12 cellular contexts compared by ENCODE assay signal in genomic region chr3:129023909-129024308, GRCh38. TPM values are rescaled to one million over a fixed set of nuclear protein-coding genes. Genes with fewer than 3 reads are reported as not detected.
A peak's percentile ranks its signal among the peaks of the same experiment; 100 is the strongest.
DNase-seq lines count a peak whose midpoint lies in the region; ATAC-seq, FAIRE-seq and TF ChIP-seq lines count a peak whose summit lies in the region.
"Had no signal": no experiment of that assay in that cellular context is flagged by ENCODE, and none has a peak within 500 bp of the region (broad histone marks: within the 10 kb centered on the region; RNA-seq: fewer than 3 reads in every experiment).

No MANE protein-coding gene starts in this region.

- peaks cover 32% of the 10 kb centered on the region for H3K36me3 Mint-ChIP-seq in endothelial cell (ENCODE audit: low read depth, unreplicated experiment)
- H3K36me3 Mint-ChIP-seq: stimulated activated memory B cell treated with anti-CD40 and anti-IgM and Interleukin-4, amounts not matched to agents 10 μg/mL and 1 μg/mL and 100 μg/mL, for 72 hours had no signal

- no peak for ATAC-seq in GM19023 (IDR thresholded peaks at IDR 0.05; ENCODE audit: unreplicated experiment)
- ATAC-seq: stimulated activated memory B cell treated with anti-CD40 and anti-IgM and Interleukin-4, amounts not matched to agents 10 μg/mL and 1 μg/mL and 100 μg/mL, for 72 hours had no signal

- peaks cover 32% of the 10 kb centered on the region for H3K4me1 Mint-ChIP-seq in endothelial cell (ENCODE audit: unreplicated experiment)

- H3K27ac Mint-ChIP-seq in endothelial cell (ENCODE audit: unreplicated experiment): no peak overlapping the region
- H3K27ac Mint-ChIP-seq: stimulated activated memory B cell treated with anti-CD40 and anti-IgM and Interleukin-4, amounts not matched to agents 10 μg/mL and 1 μg/mL and 100 μg/mL, for 72 hours had no signal

- H3K27me3 ChIP-seq in bronchial epithelial cell (ENCODE audit: control insufficient read depth, insufficient read depth, low read length) (peaks cover 1% of the 10 kb centered on the region), prostate gland (replicated peaks; ENCODE audit: insufficient read depth) (no peaks in the 10 kb centered on the region)
- H3K27me3 ChIP-seq: Peyer's patch had no signal

- intact Hi-C loops in prostate gland (cut with DNase I): no loop called here

- no peaks in the 10 kb centered on the region for H3K9me3 ChIP-seq in prostate gland
- H3K9me3 ChIP-seq: Peyer's patch had no signal

- DNase-seq in NCI-H2081 (lab: John Stamatoyannopoulos, UW) (peak; percentile 8 to 59), NCI-H2081 treated with DMSO at 0.1 percent for 48 hours (lab: John Stamatoyannopoulos, UW) (no peak), NAMALWA (ENCODE audit: low spot score) (peak; percentile 37), bronchial epithelial cell (ENCODE audit: low read depth) (peak; percentile 35), prostate gland (ENCODE audit: low spot score) (no peak), endothelial cell (ENCODE audit: low spot score) (no peak)
- DNase-seq in activated CD8-positive, alpha-beta memory T cell treated with anti-CD3 and anti-CD28 coated beads, Interleukin-2, amount 50 U/mL, for 4 hours: no peak
- DNase-seq: C1 segment of cervical spinal cord, Peyer's patch had no signal

- no peak for TF ChIP-seq POLR2A in prostate gland (IDR thresholded peaks at IDR 0.05)

- no peaks in the 10 kb centered on the region for H3K9me3 Mint-ChIP-seq in endothelial cell (ENCODE audit: unreplicated experiment)
- H3K9me3 Mint-ChIP-seq: stimulated activated memory B cell treated with anti-CD40 and anti-IgM and Interleukin-4, amounts not matched to agents 10 μg/mL and 1 μg/mL and 100 μg/mL, for 72 hours had no signal

- H3K27ac ChIP-seq in prostate gland: no peak overlapping the region
- H3K27ac ChIP-seq: parathyroid adenoma had no signal

- H3K4me3 Mint-ChIP-seq in endothelial cell (ENCODE audit: unreplicated experiment): no peak overlapping the region
- H3K4me3 Mint-ChIP-seq: stimulated activated memory B cell treated with anti-CD40 and anti-IgM and Interleukin-4, amounts not matched to agents 10 μg/mL and 1 μg/mL and 100 μg/mL, for 72 hours had no signal

- no peak overlapping the region for H3K4me3 ChIP-seq in bronchial epithelial cell (ENCODE audit: low read depth, low read length)
- H3K4me3 ChIP-seq in prostate gland: no peak overlapping the region
- H3K4me3 ChIP-seq: Peyer's patch had no signal

- H3K27me3 Mint-ChIP-seq in endothelial cell (ENCODE audit: unreplicated experiment): peaks cover 8% of the 10 kb centered on the region

- no peaks in the 10 kb centered on the region for H3K36me3 ChIP-seq in bronchial epithelial cell (ENCODE audit: control insufficient read depth, insufficient read depth, low read length)
- no peaks in the 10 kb centered on the region for H3K36me3 ChIP-seq in prostate gland
- H3K36me3 ChIP-seq: Peyer's patch had no signal

- no peaks in the 10 kb centered on the region for H3K4me1 ChIP-seq in prostate gland (replicated peaks)

- no peak for FAIRE-seq in bronchial epithelial cell (lab: Jason Lieb, UNC)

- WGBS in prostate gland: 49% methylated on average over 2 of the region's 2 CpGs

- TF ChIP-seq CTCF in bronchial epithelial cell (IDR thresholded peaks at IDR 0.05; ENCODE audit: insufficient read depth, low read length, severe bottlenecking): peak; percentile 43
- TF ChIP-seq CTCF in prostate gland (IDR thresholded peaks at IDR 0.05): peak in 3 of 4 experiments; percentile 17 to 32 (median 20)
- no peak for TF ChIP-seq CTCF in endothelial cell (IDR thresholded peaks at IDR 0.05; ENCODE audit: unreplicated experiment)

RNA-seq across cellular contexts. Expression of gene EFCC1, which starts 22.8 kb away (rescaled TPM):
- total RNA-seq in bronchial epithelial cell (under 0.01 TPM in 1 of 2 replicates, not detected in the other), prostate gland (1 to 10 TPM; 1.8 to 4.0 TPM), endothelial cell (ENCODE audit: unreplicated experiment) (15.9 TPM)

RNA-seq across cellular contexts. Expression of gene CFAP92, which starts 30.0 kb away (rescaled TPM):
- total RNA-seq in bronchial epithelial cell (under 0.01 and 0.51 TPM in 2 replicates), prostate gland (1 to 10 TPM; 1.7 to 4.3 TPM), endothelial cell (ENCODE audit: unreplicated experiment) (3.7 TPM)

RNA-seq across cellular contexts. Expression of gene GP9, which starts 36.7 kb away (rescaled TPM):
- total RNA-seq in bronchial epithelial cell (not detected in 2 replicates), prostate gland (not detected), endothelial cell (ENCODE audit: unreplicated experiment) (1.5 TPM)
- total RNA-seq: Peyer's patch had no signal

Comparison
In these comparisons a context has a peak if more than half of its experiments do, and no peak if none do; other contexts are left out.
1. DNase-seq: peak in NCI-H2081 (2 of 2), NAMALWA (single experiment) and bronchial epithelial cell (single experiment); none in NCI-H2081 treated with DMSO at 0.1 percent for 48 hours (single experiment), prostate gland (single experiment), activated CD8-positive, alpha-beta memory T cell treated with anti-CD3 and anti-CD28 coated beads, Interleukin-2, amount 50 U/mL, for 4 hours (single experiment) and endothelial cell (single experiment).